17 cellular contexts compared by ENCODE assay signal in genomic region chr16:81499576-81500380, GRCh38. TPM values are rescaled to one million over a fixed set of nuclear protein-coding genes. Genes with fewer than 3 reads are reported as not detected.
A peak's percentile ranks its signal among the peaks of the same experiment; 100 is the strongest.
DNase-seq lines count a peak whose midpoint lies in the region; ATAC-seq and TF ChIP-seq lines count a peak whose summit lies in the region.
"Had no signal": no experiment of that assay in that cellular context is flagged by ENCODE, and none has a peak within 500 bp of the region (broad histone marks: within the 10 kb centered on the region; RNA-seq: fewer than 3 reads in every experiment).

No MANE protein-coding gene starts in this region.

- ATAC-seq in CD8-positive, alpha-beta T cell: no peak
- ATAC-seq in GM21737 (IDR thresholded peaks at IDR 0.05; ENCODE audit: unreplicated experiment): no peak
- no peak for ATAC-seq in upper lobe of left lung (ENCODE audit: low FRiP score in 2 of 2)
- ATAC-seq in HG03432 (IDR thresholded peaks at IDR 0.05; ENCODE audit: unreplicated experiment): no peak

- H3K36me3 ChIP-seq in CD8-positive, alpha-beta T cell (ENCODE audit: insufficient read depth, low read length): no peaks in the 10 kb centered on the region
- no peaks in the 10 kb centered on the region for H3K36me3 ChIP-seq in prostate gland
- H3K36me3 ChIP-seq in upper lobe of left lung: no peaks in the 10 kb centered on the region
- H3K36me3 ChIP-seq: HAP-1, right atrium auricular region, transverse colon had no signal

- no peaks in the 10 kb centered on the region for H3K27me3 ChIP-seq in CD8-positive, alpha-beta T cell (ENCODE audit: insufficient read depth, low read length)
- H3K27me3 ChIP-seq in prostate gland (replicated peaks; ENCODE audit: insufficient read depth) (no peaks in the 10 kb centered on the region), upper lobe of left lung (no peaks in the 10 kb centered on the region)
- H3K27me3 ChIP-seq: left lung, right atrium auricular region, transverse colon had no signal

- no peaks in the 10 kb centered on the region for H3K9me3 ChIP-seq in CD8-positive, alpha-beta T cell (ENCODE audit: low read length)
- no peaks in the 10 kb centered on the region for H3K9me3 ChIP-seq in prostate gland
- no peaks in the 10 kb centered on the region for H3K9me3 ChIP-seq in upper lobe of left lung
- H3K9me3 ChIP-seq: HAP-1, left lung, right atrium auricular region, transverse colon had no signal

- H3K36me3 Mint-ChIP-seq in CD8-positive, alpha-beta T cell: peaks cover 11% of the 10 kb centered on the region

- intact Hi-C loops in CD8-positive, alpha-beta T cell (cut with DNase I, micrococcal nuclease): no loop called here
- intact Hi-C loops in prostate gland (cut with DNase I): no loop called here

- whole genome bisulfite sequencing in prostate gland: 55% methylated on average over 20 of the region's 20 CpGs
- 80 to 85% methylated on average over 18 to 19 of the region's 20 CpGs for WGBS in upper lobe of left lung, 2 donors

- peak; percentile 12 for TF ChIP-seq POLR2A in prostate gland (IDR thresholded peaks at IDR 0.05)
- TF ChIP-seq POLR2A in upper lobe of left lung (IDR thresholded peaks at IDR 0.05): no peak

- TF ChIP-seq CTCF in CD8-positive, alpha-beta T cell (IDR thresholded peaks at IDR 0.05): no peak
- no peak for TF ChIP-seq CTCF in RWPE1 (conservative IDR thresholded peaks at IDR 0.05; ENCODE audit: low read depth)
- no peak for TF ChIP-seq CTCF in epithelial cell of esophagus (IDR thresholded peaks at IDR 0.05; ENCODE audit: insufficient read depth, low read depth, low read length, missing control alignments)
- TF ChIP-seq CTCF in prostate gland (IDR thresholded peaks at IDR 0.05): no peak
- TF ChIP-seq CTCF in upper lobe of left lung (IDR thresholded peaks at IDR 0.05): no peak

- H3K4me1 Mint-ChIP-seq in CD8-positive, alpha-beta T cell (ENCODE audit: low read depth): peaks cover 39% of the 10 kb centered on the region

- no peak for DNase-seq in CD8-positive, alpha-beta T cell
- DNase-seq in RWPE1 (ENCODE audit: low spot score) (peak; percentile 82), epithelial cell of esophagus (ENCODE audit: low read depth) (peak; percentile 81), prostate gland (ENCODE audit: low spot score) (peak; percentile 26), upper lobe of left lung (no peak), SIG-M5 treated with dmso at 0.1 percent for 504 hours (lab: John Stamatoyannopoulos, UW; ENCODE audit: unreplicated experiment) (no peak)
- DNase-seq: EL; KBM-7; NCI-H1105; NCI-H345; stimulated activated CD4-positive, alpha-beta T cell treated with anti-CD3 and anti-CD28 coated beads, Interleukin-1b, Interleukin-23, amount 100 ng/mL, for 48 hours; transverse colon had no signal

- no peak overlapping the region for H3K27ac ChIP-seq in CD8-positive, alpha-beta T cell (ENCODE audit: low read depth, low read length)
- H3K27ac ChIP-seq in RWPE1 (peak overlapping the region; percentile 93), prostate gland (peak overlapping the region; percentile 21 to 35), upper lobe of left lung (peak overlapping the region in 1 of 4 donors; percentile 59)

- TF ChIP-seq EP300 in upper lobe of left lung (IDR thresholded peaks at IDR 0.05): no peak

- CTCF ChIA-PET in CD8-positive, alpha-beta T cell (lab: Charles Lee): interaction anchor here (2.1 to 2.9 kb wide), 2 partner anchors 20 to 96 kb away, joined by 6 to 8 read pairs; no protein-coding TSS in a partner anchor
- CTCF ChIA-PET in RWPE1 (lab: Yijun Ruan, JAX): interaction anchor here (0.7 kb wide), 2 partner anchors 13 to 99 kb away, joined by 4 to 5 read pairs; no protein-coding TSS in a partner anchor

- no peak overlapping the region for H3K4me3 Mint-ChIP-seq in CD8-positive, alpha-beta T cell

- H3K4me1 ChIP-seq in CD8-positive, alpha-beta T cell (ENCODE audit: insufficient read depth, low read length): peaks cover 3% of the 10 kb centered on the region
- H3K4me1 ChIP-seq in prostate gland (replicated peaks) (no peaks in the 10 kb centered on the region), upper lobe of left lung (peaks cover 39 to 70% (median 55%) of the 10 kb centered on the region in 4 donors)

- peak overlapping the region; percentile 22 for H3K27ac Mint-ChIP-seq in CD8-positive, alpha-beta T cell

- POLR2A ChIA-PET in CD8-positive, alpha-beta T cell (lab: Charles Lee): no interaction called here
- POLR2A ChIA-PET in RWPE1 (lab: Yijun Ruan, JAX; ENCODE audit: low non-redundant PET): interaction anchor here (0.6 kb wide), 1 partner anchor 19 kb away, joined by 4 read pairs; no protein-coding TSS in a partner anchor

- no peaks in the 10 kb centered on the region for H3K27me3 Mint-ChIP-seq in CD8-positive, alpha-beta T cell (ENCODE audit: low read depth)

- H3K4me3 ChIP-seq in CD8-positive, alpha-beta T cell (ENCODE audit: low read depth, low read length): no peak overlapping the region
- H3K4me3 ChIP-seq in epithelial cell of esophagus (ENCODE audit: low read length): no peak overlapping the region
- no peak overlapping the region for H3K4me3 ChIP-seq in prostate gland
- no peak overlapping the region for H3K4me3 ChIP-seq in upper lobe of left lung
- H3K4me3 ChIP-seq: HAP-1, left lung, right atrium auricular region, transverse colon had no signal

- no peaks in the 10 kb centered on the region for H3K9me3 Mint-ChIP-seq in CD8-positive, alpha-beta T cell

RNA-seq across cellular contexts. Expression of gene CMIP, which starts 55.2 kb away (rescaled TPM):
- 10 to 100 TPM; 40.9 to 42.1 TPM for total RNA-seq in CD8-positive, alpha-beta T cell
- 10 to 100 TPM; 30.1 to 95.1 TPM for total RNA-seq in prostate gland
- 100 to 1,000 TPM in 1 of 6 donors, 10 to 100 TPM in 5; 48.3 to 109 (median 67.6) TPM for total RNA-seq in upper lobe of left lung

Comparison
In these comparisons a context has a peak if more than half of its experiments do, and no peak if none do; other contexts are left out.
1. DNase-seq: peak in RWPE1 (single experiment), epithelial cell of esophagus (single experiment) and prostate gland (single experiment); none in CD8-positive, alpha-beta T cell (0 of 7), upper lobe of left lung (0 of 2) and SIG-M5 treated with dmso at 0.1 percent for 504 hours (single experiment).